In genomic region chr12:50926415-50926814, GRCh38 we compare ENCODE assay signal across 11 cellular contexts. TPM values are rescaled to one million over a fixed set of nuclear protein-coding genes. Genes with fewer than 3 reads are reported as not detected.
A peak's percentile ranks its signal among the peaks of the same experiment; 100 is the strongest.
DNase-seq lines count a peak whose midpoint lies in the region; ATAC-seq, FAIRE-seq and TF ChIP-seq lines count a peak whose summit lies in the region.
"Had no signal": no experiment of that assay in that cellular context is flagged by ENCODE, and none has a peak within 500 bp of the region (broad histone marks: within the 10 kb centered on the region; RNA-seq: fewer than 3 reads in every experiment).

No MANE protein-coding gene starts in this region.

- no peaks in the 10 kb centered on the region for H3K9me2 ChIP-seq in GM23338 (ENCODE audit: insufficient read depth)

- H3K27me3 ChIP-seq in GM23338 (ENCODE audit: insufficient read depth) (no peaks in the 10 kb centered on the region), small intestine (ENCODE audit: control insufficient read depth in 2 of 2, insufficient read depth in 2 of 2, low read length in 2 of 2) (no peaks in the 10 kb centered on the region)

- H3K27ac Mint-ChIP-seq in GM23338 (no peak overlapping the region; the same call in 1 of the 2 replicates), immature natural killer cell (peak overlapping the region; percentile 79 to 98 (median 88))
- H3K27ac Mint-ChIP-seq in activated naive CD8-positive, alpha-beta T cell treated with anti-CD3 and anti-CD28 coated beads, Interleukin-2, amount 50 U/mL, for 24 hours = no peak overlapping the region

- no peaks in the 10 kb centered on the region for H3K9me3 ChIP-seq in small intestine (ENCODE audit: control insufficient read depth, low read depth)

- H3K27ac ChIP-seq in GM23338 (ENCODE audit: low read depth) (no peak overlapping the region), small intestine (ENCODE audit: low read depth in 1 of 2, low read length in 1 of 2) (peak overlapping the region; percentile 15 to 58)

- FAIRE-seq in small intestine (lab: Jason Lieb, UNC) = no peak
- FAIRE-seq: GM12892 had no signal

- H3K4me3 Mint-ChIP-seq in GM23338 = peak overlapping the region; percentile 82
- peak overlapping the region; percentile 77 for H3K4me3 Mint-ChIP-seq in activated naive CD8-positive, alpha-beta T cell treated with anti-CD3 and anti-CD28 coated beads, Interleukin-2, amount 50 U/mL, for 24 hours
- peak overlapping the region; percentile 91 to 99 (median 98) for H3K4me3 Mint-ChIP-seq in immature natural killer cell

- no peak overlapping the region for H2AFZ ChIP-seq in GM23338

- TF ChIP-seq CTCF in GM23338 (conservative IDR thresholded peaks at IDR 0.05; ENCODE audit: low read depth in 2 of 2) = no peak

- 0 out of 2 replicates have a peak, but pooled peaks cover 16% of the 10 kb centered on the region for H3F3A ChIP-seq in GM23338 (replicated peaks; ENCODE audit: low read depth)

- ATAC-seq in GM23338 = no peak
- no peak for ATAC-seq in activated naive CD8-positive, alpha-beta T cell treated with anti-CD3 and anti-CD28 coated beads, Interleukin-2, amount 50 U/mL, for 24 hours
- no peak for ATAC-seq in GM19463 (IDR thresholded peaks at IDR 0.05; ENCODE audit: unreplicated experiment)

- H3K4me1 ChIP-seq in GM23338 (ENCODE audit: insufficient read depth) = peaks cover 78% of the 10 kb centered on the region
- peaks cover 0 to 4% of the 10 kb centered on the region in 2 donors for H3K4me1 ChIP-seq in small intestine (ENCODE audit: control insufficient read depth in 2 of 2, insufficient read depth in 1 of 2, low read depth in 1 of 2, low read length in 1 of 2)

- H3K4me2 ChIP-seq in GM23338 = peak overlapping the region; percentile 91

- H3K9me3 Mint-ChIP-seq in GM23338 = no peaks in the 10 kb centered on the region
- H3K9me3 Mint-ChIP-seq in activated naive CD8-positive, alpha-beta T cell treated with anti-CD3 and anti-CD28 coated beads, Interleukin-2, amount 50 U/mL, for 24 hours = no peaks in the 10 kb centered on the region
- no peaks in the 10 kb centered on the region for H3K9me3 Mint-ChIP-seq in immature natural killer cell

- peaks cover 48% of the 10 kb centered on the region for H3K79me2 ChIP-seq in GM23338 (replicated peaks; ENCODE audit: insufficient read depth)

- WGBS in small intestine, 3 donors = 17 to 29% (median 27%) methylated on average over 1 of the region's 1 CpG

- no peak for DNase-seq in GM23338 (ENCODE audit: low spot score)
- DNase-seq in activated naive CD8-positive, alpha-beta T cell treated with anti-CD3 and anti-CD28 coated beads, Interleukin-2, amount 50 U/mL, for 24 hours = no peak
- DNase-seq in immature natural killer cell = no peak
- DNase-seq in small intestine = no peak
- no peak for DNase-seq in DMS79 treated with DMSO at 0.1 percent for 48 hours (lab: John Stamatoyannopoulos, UW)
- no peak for DNase-seq in SW 1271 (lab: John Stamatoyannopoulos, UW)
- no peak for DNase-seq in HT-29 (ENCODE audit: low spot score)
- DNase-seq: activated CD4-positive, alpha-beta T cell treated with anti-CD3 and anti-CD28 coated beads, Interleukin-2, amount 50 U/mL, for 4 hours; NCI-H187 treated with DMSO at 0.1 percent for 48 hours had no signal

- H3K27me3 Mint-ChIP-seq in GM23338 (ENCODE audit: insufficient read depth, low read depth, poor library complexity) (peaks cover 6% of the 10 kb centered on the region), immature natural killer cell (ENCODE audit: low read depth in 3 of 3) (peaks cover 9 to 20% (median 11%) of the 10 kb centered on the region in 3 donors)
- no peaks in the 10 kb centered on the region for H3K27me3 Mint-ChIP-seq in activated naive CD8-positive, alpha-beta T cell treated with anti-CD3 and anti-CD28 coated beads, Interleukin-2, amount 50 U/mL, for 24 hours

- H4K20me1 ChIP-seq in GM23338 (replicated peaks; ENCODE audit: insufficient read depth) = no peaks in the 10 kb centered on the region

- no peaks in the 10 kb centered on the region; the same call in 1 of the 2 replicates for H3K36me3 ChIP-seq in GM23338 (ENCODE audit: insufficient read depth)
- peaks cover 0 to 1% of the 10 kb centered on the region in 2 donors for H3K36me3 ChIP-seq in small intestine (ENCODE audit: control insufficient read depth in 2 of 2, insufficient read depth in 2 of 2, low read length in 2 of 2)

- H3K36me3 Mint-ChIP-seq in GM23338 (ENCODE audit: low read depth) (peaks cover 15% of the 10 kb centered on the region), immature natural killer cell (peaks cover 5 to 13% (median 9%) of the 10 kb centered on the region in 3 donors)
- H3K36me3 Mint-ChIP-seq in activated naive CD8-positive, alpha-beta T cell treated with anti-CD3 and anti-CD28 coated beads, Interleukin-2, amount 50 U/mL, for 24 hours (ENCODE audit: low read depth) = peaks cover 2% of the 10 kb centered on the region

- H3K4me1 Mint-ChIP-seq in GM23338 (peaks cover 50% of the 10 kb centered on the region), immature natural killer cell (peaks cover 68 to 86% of the 10 kb centered on the region in 2 donors)
- H3K4me1 Mint-ChIP-seq in activated naive CD8-positive, alpha-beta T cell treated with anti-CD3 and anti-CD28 coated beads, Interleukin-2, amount 50 U/mL, for 24 hours = peaks cover 52% of the 10 kb centered on the region

- peak overlapping the region; percentile 63 for H3K4me3 ChIP-seq in GM23338
- peak overlapping the region in 1 of 2 donors; percentile 48 for H3K4me3 ChIP-seq in small intestine (ENCODE audit: low read depth in 1 of 2, low read length in 2 of 2)

TF ChIP-seq in GM23338, 12 proteins besides CTCF, POLR2A, EP300 and RAD21 (continues in another document):
- TF ChIP-seq ZNF462 (CRISPR knock-in tag; IDR thresholded peaks at IDR 0.05) (no peak), EZH2 (IDR thresholded peaks at IDR 0.05; ENCODE audit: low read depth, unreplicated experiment) (no peak)

RNA-seq across cellular contexts. Expression of gene HIGD1C, which starts 25.9 kb away (rescaled TPM):
- total RNA-seq in GM23338 (2014; rRNA removed; shearing (Covaris generic)) = not detected in 2 replicates
- polyA plus RNA-seq in GM23338 (2016; fragmentation: Nextera tagmentation; extraction: Ambion mirVana) (not detected in 2 replicates), immature natural killer cell (not detected), small intestine (not detected)
- not detected in 2 replicates for total RNA-seq in HT-29 (2014; rRNA removed; shearing (Covaris generic))

Comparison
In these comparisons a context has a peak if more than half of its experiments do, and no peak if none do; other contexts are left out.
1. H3K27ac Mint-ChIP-seq: peak in immature natural killer cell (6 of 6); none in GM23338 (single experiment) and activated naive CD8-positive, alpha-beta T cell treated with anti-CD3 and anti-CD28 coated beads, Interleukin-2, amount 50 U/mL, for 24 hours (single experiment).
2. Peak in every context shown above with its lines, with median percentiles within 50 percentile points of each other: H3K4me3 Mint-ChIP-seq.